Comparison of ENCODE assay signal across 19 cellular contexts in genomic region chr6:45717027-45717426, GRCh38.
"Had no signal": no experiment of that assay in that cellular context is flagged by ENCODE, and none has a peak within 500 bp of the region (broad histone marks: within the 10 kb centered on the region; RNA-seq: fewer than 3 reads in every experiment).

No MANE protein-coding gene starts in this region.

- H3K27ac ChIP-seq: dorsolateral prefrontal cortex, heart left ventricle, ovary, right atrium auricular region, tibial artery, upper lobe of right lung, vagina had no signal

- H3K36me3 Mint-ChIP-seq: natural killer cell had no signal

- H3K4me1 ChIP-seq: right atrium auricular region, vagina had no signal

- H3K27ac Mint-ChIP-seq: natural killer cell had no signal

- H3K4me2 ChIP-seq: smooth muscle cell had no signal

- DNase-seq: cortex of kidney; dorsolateral prefrontal cortex; effector memory CD4-positive, alpha-beta T cell; heart left ventricle; hypothalamus; kidney glomerular epithelial cell; mammary epithelial cell; natural killer cell; nucleus accumbens; ovary; stimulated activated CD4-positive, alpha-beta T cell treated with anti-CD3 and anti-CD28 coated beads, Interleukin-2, amount 100 ng/mL, for 48 hours; stimulated activated naive CD4-positive, alpha-beta T cell treated with Interleukin-2 at 50 U/mL for 16 hours; tibial artery; upper lobe of right lung had no signal

- H3K9me3 ChIP-seq: heart left ventricle, ovary, right atrium auricular region, tibial artery, upper lobe of right lung, vagina had no signal

- H3K27me3 ChIP-seq: heart left ventricle, ovary, right atrium auricular region, upper lobe of right lung, vagina had no signal

- ATAC-seq: esophagus mucosa, heart left ventricle, natural killer cell, upper lobe of right lung had no signal

- H3K9me3 Mint-ChIP-seq: natural killer cell, neural crest cell had no signal

- H3K36me3 ChIP-seq: heart left ventricle, ovary, right atrium auricular region, tibial artery, upper lobe of right lung, vagina had no signal

- H3K4me3 ChIP-seq: dorsolateral prefrontal cortex, heart left ventricle, ovary, right atrium auricular region, smooth muscle cell, tibial artery, upper lobe of right lung, vagina had no signal

- H3K4me3 Mint-ChIP-seq: natural killer cell, neural crest cell had no signal
